In genomic region chr5:74556631-74557595, GRCh38 we compare ENCODE assay signal across 16 cellular contexts.
A peak's percentile ranks its signal among the peaks of the same experiment; 100 is the strongest.
DNase-seq lines count a peak whose midpoint lies in the region; ATAC-seq and TF ChIP-seq lines count a peak whose summit lies in the region.
"Had no signal": no experiment of that assay in that cellular context is flagged by ENCODE, and none has a peak within 500 bp of the region (broad histone marks: within the 10 kb centered on the region; RNA-seq: fewer than 3 reads in every experiment).

No MANE protein-coding gene starts in this region.

- H3K27me3 ChIP-seq in BE2C: no peaks in the 10 kb centered on the region
- H3K27me3 ChIP-seq: SJSA1 had no signal

- peaks cover 35% of the 10 kb centered on the region for H3K4me1 ChIP-seq in BE2C

- no peak overlapping the region for H3K4me3 Mint-ChIP-seq in brain
- H3K4me3 Mint-ChIP-seq: activated CD8-positive, alpha-beta T cell treated with anti-CD3 and anti-CD28 coated beads for 36 hours; activated T-helper 17 cell treated with anti-CD3 and anti-CD28 coated beads, Interleukin-2, amount 50 U/mL, for 72 hours had no signal

- H3K4me1 Mint-ChIP-seq in brain: peaks cover 49% of the 10 kb centered on the region
- H3K4me1 Mint-ChIP-seq: activated T-helper 17 cell treated with anti-CD3 and anti-CD28 coated beads, Interleukin-2, amount 50 U/mL, for 72 hours had no signal

- H3K27ac Mint-ChIP-seq in brain: peak overlapping the region in 4 of 5 experiments; percentile 8 to 71 (median 47)
- H3K27ac Mint-ChIP-seq: activated CD8-positive, alpha-beta T cell treated with anti-CD3 and anti-CD28 coated beads for 36 hours; activated T-helper 17 cell treated with anti-CD3 and anti-CD28 coated beads, Interleukin-2, amount 50 U/mL, for 72 hours had no signal

- peaks cover 0 to 6% (median 0%) of the 10 kb centered on the region in 5 experiments for H3K9me3 Mint-ChIP-seq in brain
- H3K9me3 Mint-ChIP-seq: activated CD8-positive, alpha-beta T cell treated with anti-CD3 and anti-CD28 coated beads for 36 hours; activated T-helper 17 cell treated with anti-CD3 and anti-CD28 coated beads, Interleukin-2, amount 50 U/mL, for 72 hours had no signal

- DNase-seq in BE2C (peak; percentile 78), NCI-H146 treated with DMSO at 0.1 percent for 48 hours (lab: John Stamatoyannopoulos, UW; ENCODE audit: unreplicated experiment) (peak; percentile 28), islet precursor cell (peak; percentile 94), cortex of kidney (lab: John Stamatoyannopoulos, UW) (no peak), 8988T (no peak), KBM-7 (no peak)
- DNase-seq: activated CD8-positive, alpha-beta T cell treated with anti-CD3 and anti-CD28 coated beads for 36 hours; AML-193; DMS153; effector CD8-positive, alpha-beta T cell; MM.1S; stimulated activated CD4-positive, alpha-beta T cell treated with anti-CD3 and anti-CD28 coated beads, Interleukin-12 subunit alpha, Interleukin-12 subunit beta, amount 100 ng/mL, for 4 hours had no signal

- H3K27me3 Mint-ChIP-seq in brain: peaks cover 7% of the 10 kb centered on the region

- no peaks in the 10 kb centered on the region for H3K9me3 ChIP-seq in BE2C
- H3K9me3 ChIP-seq: SJSA1 had no signal

- ATAC-seq in GM21381 (IDR thresholded peaks at IDR 0.05; ENCODE audit: unreplicated experiment): no peak
- ATAC-seq: activated CD8-positive, alpha-beta T cell treated with anti-CD3 and anti-CD28 coated beads for 36 hours; activated T-helper 17 cell treated with anti-CD3 and anti-CD28 coated beads, Interleukin-2, amount 50 U/mL, for 72 hours had no signal

- no peaks in the 10 kb centered on the region for H3K36me3 Mint-ChIP-seq in brain

- TF ChIP-seq CTCF in BE2C (IDR thresholded peaks at IDR 0.05; ENCODE audit: low read depth, low read length) (peak; percentile 2; the same call in 1 of the 2 replicates), brain (conservative IDR thresholded peaks at IDR 0.05) (no peak)

- peak overlapping the region; percentile 22; the same call in 1 of the 2 replicates for H3K4me3 ChIP-seq in BE2C (ENCODE audit: low read depth, low read length)
- H3K4me3 ChIP-seq: SJSA1 had no signal

- no peaks in the 10 kb centered on the region for H3K36me3 ChIP-seq in BE2C
- H3K36me3 ChIP-seq: SJSA1 had no signal

- in situ Hi-C loops in KBM-7 (cut with MboI; ENCODE audit: low pct_unique_long_range_greater_than_20kb, low sequenced_read_pairs): no loop called here

Comparison
In these comparisons a context has a peak if more than half of its experiments do, and no peak if none do; other contexts are left out.
1. DNase-seq: peak in BE2C (single experiment), NCI-H146 treated with DMSO at 0.1 percent for 48 hours (single experiment) and islet precursor cell (single experiment); none in cortex of kidney (single experiment), 8988T (single experiment) and KBM-7 (single experiment).